9 cellular contexts compared by ENCODE assay signal in the genomic region with DNA sequence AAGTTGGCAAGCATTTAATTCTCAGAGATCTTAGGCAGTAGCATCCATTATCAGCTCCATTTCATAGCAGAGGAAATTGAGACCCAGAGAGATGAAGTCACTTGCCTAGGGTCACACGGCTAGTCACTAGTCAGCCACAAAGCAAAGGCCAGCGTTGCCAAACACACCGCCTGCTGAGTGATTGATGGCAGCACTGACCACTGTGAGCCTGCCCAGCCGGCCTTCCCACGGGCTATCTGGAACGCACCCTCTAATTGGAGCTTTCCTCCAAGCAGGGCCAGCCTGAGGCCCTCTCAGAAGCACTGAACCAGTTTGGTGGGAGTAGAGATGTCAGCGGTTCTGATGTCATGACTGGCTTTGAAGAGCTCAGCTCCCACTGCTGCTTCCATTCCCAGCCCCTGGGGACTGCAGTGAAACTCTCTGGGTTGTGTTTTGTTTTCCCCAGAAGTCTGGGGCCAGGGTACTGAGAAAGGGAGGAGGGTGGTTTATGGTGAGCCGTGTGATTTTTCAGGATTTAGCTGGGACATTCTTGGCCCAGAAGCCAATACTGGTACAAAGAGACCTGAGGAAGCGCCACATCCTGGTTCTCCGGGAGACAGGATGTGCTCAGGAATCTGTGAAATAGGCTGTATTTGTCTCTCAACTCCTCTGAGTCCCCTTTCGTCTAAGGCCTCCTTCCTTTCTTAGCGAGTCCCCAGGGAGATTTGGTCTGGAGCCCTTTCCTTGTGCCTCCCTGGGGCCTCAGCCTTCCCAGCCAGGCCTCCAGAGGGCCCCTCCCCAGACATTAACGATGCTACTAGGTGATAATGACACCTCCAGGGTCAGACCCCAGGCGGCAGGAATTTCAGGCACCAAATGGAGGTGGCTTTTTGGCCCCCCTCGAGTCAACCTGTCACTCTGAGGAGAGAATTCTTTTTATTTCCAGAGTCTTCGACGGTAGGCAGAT. TPM values are rescaled to one million over a fixed set of nuclear protein-coding genes. Genes with fewer than 3 reads are reported as not detected.
DNase-seq lines count a peak whose midpoint lies in the region; ATAC-seq and TF ChIP-seq lines count a peak whose summit lies in the region.
"Had no signal": no experiment of that assay in that cellular context is flagged by ENCODE, and none has a peak within 500 bp of the region (broad histone marks: within the 10 kb centered on the region; RNA-seq: fewer than 3 reads in every experiment).

No MANE protein-coding gene starts in this region.

- no peak overlapping the region for H3K4me3 ChIP-seq in ectodermal cell (ENCODE audit: insufficient read depth, low read depth, low read length)
- H3K4me3 ChIP-seq in left lung = no peak overlapping the region

- TF ChIP-seq CTCF in left lung (IDR thresholded peaks at IDR 0.05) = no peak

- no peaks in the 10 kb centered on the region for H3K36me3 Mint-ChIP-seq in stimulated activated effector memory CD8-positive, alpha-beta T cell treated with anti-CD3 and anti-CD28 coated beads, Interleukin-12 subunit alpha, Interleukin-12 subunit beta, amount 100 ng/mL, for 72 hours

- peak; percentile 43 for DNase-seq in M059J (ENCODE audit: low read depth)
- DNase-seq in left lung = no peak
- no peak for DNase-seq in stimulated activated effector memory CD8-positive, alpha-beta T cell treated with anti-CD3 and anti-CD28 coated beads, Interleukin-12 subunit alpha, Interleukin-12 subunit beta, amount 100 ng/mL, for 72 hours (ENCODE audit: low spot score in 2 of 2)
- no peak for DNase-seq in occipital lobe (lab: John Stamatoyannopoulos, UW)
- no peak for DNase-seq in stimulated activated CD4-positive, alpha-beta T cell treated with anti-CD3 and anti-CD28 coated beads, Interleukin-12 subunit alpha, Interleukin-12 subunit beta, amount 100 ng/mL, for 4 hours

- no peaks in the 10 kb centered on the region for H3K27me3 ChIP-seq in ectodermal cell (ENCODE audit: control insufficient read depth, insufficient read depth, low read length, poor library complexity, severe bottlenecking)
- H3K27me3 ChIP-seq in left lung = no peaks in the 10 kb centered on the region

- ATAC-seq in left lung (peak; percentile 53), HG02852 (IDR thresholded peaks at IDR 0.05; ENCODE audit: unreplicated experiment) (no peak), GM19467 (IDR thresholded peaks at IDR 0.05; ENCODE audit: unreplicated experiment) (no peak)
- ATAC-seq in stimulated activated effector memory CD8-positive, alpha-beta T cell treated with anti-CD3 and anti-CD28 coated beads, Interleukin-12 subunit alpha, Interleukin-12 subunit beta, amount 100 ng/mL, for 72 hours = peak; percentile 19
- ATAC-seq: esophagus mucosa had no signal

- peak overlapping the region; percentile 53 for H3K27ac ChIP-seq in ectodermal cell (ENCODE audit: insufficient read depth, low read depth, low read length, poor library complexity, severe bottlenecking)
- peak overlapping the region in 1 of 2 donors; percentile 55 for H3K27ac ChIP-seq in left lung

- H3K9me3 ChIP-seq in ectodermal cell (ENCODE audit: control insufficient read depth, low read length) = no peaks in the 10 kb centered on the region
- no peaks in the 10 kb centered on the region for H3K9me3 ChIP-seq in left lung

- H3K27ac Mint-ChIP-seq in stimulated activated effector memory CD8-positive, alpha-beta T cell treated with anti-CD3 and anti-CD28 coated beads, Interleukin-12 subunit alpha, Interleukin-12 subunit beta, amount 100 ng/mL, for 72 hours = no peak overlapping the region

- H3K4me1 ChIP-seq in ectodermal cell (ENCODE audit: control insufficient read depth, insufficient read depth, low read length) (peaks cover 27% of the 10 kb centered on the region), left lung (no peaks in the 10 kb centered on the region)

- 32 to 39% methylated on average over 15 to 17 of the region's 17 CpGs for WGBS in ectodermal cell, 2 experiments

- intact Hi-C loops in left lung (cut with DNase I) = no loop called here

- H3K4me1 Mint-ChIP-seq in stimulated activated effector memory CD8-positive, alpha-beta T cell treated with anti-CD3 and anti-CD28 coated beads, Interleukin-12 subunit alpha, Interleukin-12 subunit beta, amount 100 ng/mL, for 72 hours = no peaks in the 10 kb centered on the region

- H3K4me3 Mint-ChIP-seq in stimulated activated effector memory CD8-positive, alpha-beta T cell treated with anti-CD3 and anti-CD28 coated beads, Interleukin-12 subunit alpha, Interleukin-12 subunit beta, amount 100 ng/mL, for 72 hours = no peak overlapping the region

- no peaks in the 10 kb centered on the region for H3K36me3 ChIP-seq in ectodermal cell (ENCODE audit: control insufficient read depth, insufficient read depth, low read length)
- H3K36me3 ChIP-seq in left lung = no peaks in the 10 kb centered on the region

- no peaks in the 10 kb centered on the region for H3K9me3 Mint-ChIP-seq in stimulated activated effector memory CD8-positive, alpha-beta T cell treated with anti-CD3 and anti-CD28 coated beads, Interleukin-12 subunit alpha, Interleukin-12 subunit beta, amount 100 ng/mL, for 72 hours

RNA-seq across cellular contexts. Expression of gene SPRY4, which starts 44.5 kb away (rescaled TPM):
- 3.6 and 6.9 TPM in 2 replicates for total RNA-seq in M059J (2014; rRNA removed; shearing (Covaris generic))
- polyA plus RNA-seq in ectodermal cell (2013, experiment 1 of 4) = 4.1 TPM
- 2.9 TPM for polyA plus RNA-seq in ectodermal cell (2013, experiment 2 of 4)
- 3.0 TPM for polyA plus RNA-seq in ectodermal cell (2013, experiment 3 of 4)
- 2.1 TPM for polyA plus RNA-seq in ectodermal cell (2013, experiment 4 of 4)
- 10 to 100 TPM; 28.9 to 44.0 TPM for total RNA-seq in left lung
- 3.3 TPM for total RNA-seq in occipital lobe

Comparison
In these comparisons a context has a peak if more than half of its experiments do, and no peak if none do; other contexts are left out.
1. ATAC-seq: peak in left lung (single experiment) and stimulated activated effector memory CD8-positive, alpha-beta T cell treated with anti-CD3 and anti-CD28 coated beads, Interleukin-12 subunit alpha, Interleukin-12 subunit beta, amount 100 ng/mL, for 72 hours (single experiment); none in HG02852 (single experiment) and GM19467 (single experiment).